ENCODE assay signal across 13 cellular contexts in the genomic region with DNA sequence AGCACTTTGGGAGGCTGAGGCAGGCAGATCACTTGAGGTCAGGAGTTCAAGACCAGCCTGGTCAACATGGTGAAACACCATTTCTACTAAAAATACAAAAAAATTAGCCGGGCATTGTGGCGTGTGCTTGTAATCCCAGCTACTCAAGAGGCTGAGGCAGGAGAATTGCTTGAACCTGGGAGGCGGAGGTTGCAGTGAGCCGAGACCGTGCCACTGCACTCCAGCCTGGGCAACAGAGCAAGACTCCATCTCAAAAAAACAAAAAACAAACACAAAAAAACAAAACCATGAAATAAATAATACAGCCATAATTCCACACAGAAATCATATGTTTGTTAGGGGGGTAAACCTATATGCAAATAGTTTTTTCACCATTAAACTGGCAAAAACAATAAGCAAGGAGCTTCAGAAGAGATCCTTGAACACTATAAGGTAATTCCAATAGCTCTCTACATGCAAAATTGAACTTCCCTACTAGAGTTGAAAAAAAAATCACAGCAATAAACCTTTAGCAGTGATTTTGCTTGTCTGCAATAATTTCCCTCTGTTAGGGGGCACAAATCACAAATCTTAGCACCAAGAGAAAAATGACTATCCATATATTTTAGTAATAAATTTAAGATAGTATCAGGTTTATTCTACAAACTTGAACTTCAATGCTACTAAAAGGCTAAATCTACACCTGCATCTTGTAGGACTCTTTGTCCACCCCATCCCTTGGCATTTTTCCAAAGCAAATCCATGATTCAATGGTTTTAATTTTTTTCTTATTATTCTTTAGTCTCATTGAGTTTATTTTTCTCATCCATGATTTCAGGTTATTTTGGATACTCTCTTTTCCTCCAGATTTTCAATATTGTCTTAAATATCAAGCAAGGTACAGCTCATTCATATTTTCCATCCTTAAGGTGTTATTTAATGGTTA. TPM values are rescaled to one million over a fixed set of nuclear protein-coding genes. Genes with fewer than 3 reads are reported as not detected.
DNase-seq lines count a peak whose midpoint lies in the region; ATAC-seq and TF ChIP-seq lines count a peak whose summit lies in the region.
"Had no signal": no experiment of that assay in that cellular context is flagged by ENCODE, and none has a peak within 500 bp of the region (broad histone marks: within the 10 kb centered on the region; RNA-seq: fewer than 3 reads in every experiment).

No MANE protein-coding gene starts in this region.

- DNase-seq in DMS53 (lab: John Stamatoyannopoulos, UW) (peak; percentile 10), DMS53 treated with DMSO at 0.1 percent for 48 hours (lab: John Stamatoyannopoulos, UW; ENCODE audit: unreplicated experiment) (no peak), HT-29 (ENCODE audit: low spot score) (peak; percentile 25), natural killer cell (no peak), lower lobe of right lung (no peak), H4 (ENCODE audit: low spot score) (no peak), NCI-H1694 treated with DMSO at 0.1 percent for 48 hours (lab: John Stamatoyannopoulos, UW) (no peak)
- no peak for DNase-seq in activated naive CD8-positive, alpha-beta T cell treated with anti-CD3 and anti-CD28 coated beads for 36 hours
- DNase-seq: activated CD8-positive, alpha-beta memory T cell treated with anti-CD3 and anti-CD28 coated beads, Interleukin-2, amount 50 U/mL, for 48 hours; body of pancreas; NCI-H2227 treated with DMSO at 0.1 percent for 48 hours had no signal

- H3K9me3 Mint-ChIP-seq in activated naive CD8-positive, alpha-beta T cell treated with anti-CD3 and anti-CD28 coated beads for 36 hours, result no peaks in the 10 kb centered on the region
- H3K9me3 Mint-ChIP-seq in natural killer cell, result no peaks in the 10 kb centered on the region

- no peaks in the 10 kb centered on the region for H3K36me3 ChIP-seq in lower lobe of right lung

- peak overlapping the region; percentile 43 for H3K4me3 Mint-ChIP-seq in activated naive CD8-positive, alpha-beta T cell treated with anti-CD3 and anti-CD28 coated beads for 36 hours
- no peak overlapping the region for H3K4me3 Mint-ChIP-seq in natural killer cell

- H3K4me1 ChIP-seq in lower lobe of right lung, result peaks cover 44% of the 10 kb centered on the region

- no peak overlapping the region for H3K27ac ChIP-seq in lower lobe of right lung
- H3K27ac ChIP-seq: 22Rv1, body of pancreas, RWPE1 had no signal

- peaks cover 63% of the 10 kb centered on the region for H3K36me3 Mint-ChIP-seq in activated naive CD8-positive, alpha-beta T cell treated with anti-CD3 and anti-CD28 coated beads for 36 hours
- H3K36me3 Mint-ChIP-seq in natural killer cell, result peaks cover 6% of the 10 kb centered on the region

- H3K4me1 Mint-ChIP-seq in activated naive CD8-positive, alpha-beta T cell treated with anti-CD3 and anti-CD28 coated beads for 36 hours, result peaks cover 54% of the 10 kb centered on the region
- peaks cover 53 to 58% of the 10 kb centered on the region in 2 donors for H3K4me1 Mint-ChIP-seq in natural killer cell

- ATAC-seq in natural killer cell (no peak), lower lobe of right lung (no peak)
- ATAC-seq: body of pancreas had no signal

- H3K27me3 ChIP-seq in lower lobe of right lung (ENCODE audit: low read depth), result no peaks in the 10 kb centered on the region
- H3K27me3 ChIP-seq: body of pancreas had no signal

- intact Hi-C loops in natural killer cell (cut with micrococcal nuclease) (no loop called here), lower lobe of right lung (cut with DNase I) (no loop called here)

- H3K27me3 Mint-ChIP-seq in activated naive CD8-positive, alpha-beta T cell treated with anti-CD3 and anti-CD28 coated beads for 36 hours, result no peaks in the 10 kb centered on the region
- H3K27me3 Mint-ChIP-seq in natural killer cell (ENCODE audit: low read depth in 2 of 2), result no peaks in the 10 kb centered on the region

- TF ChIP-seq CTCF in natural killer cell (IDR thresholded peaks at IDR 0.05), result no peak
- no peak for TF ChIP-seq CTCF in lower lobe of right lung (IDR thresholded peaks at IDR 0.05)

- H3K27ac Mint-ChIP-seq in activated naive CD8-positive, alpha-beta T cell treated with anti-CD3 and anti-CD28 coated beads for 36 hours, result no peak overlapping the region
- peak overlapping the region; percentile 5 to 11 for H3K27ac Mint-ChIP-seq in natural killer cell

- no peak overlapping the region for H3K4me3 ChIP-seq in lower lobe of right lung
- H3K4me3 ChIP-seq: body of pancreas had no signal

- no peaks in the 10 kb centered on the region for H3K9me3 ChIP-seq in lower lobe of right lung
- H3K9me3 ChIP-seq: body of pancreas had no signal

RNA-seq across cellular contexts. Expression of a gene that starts 3.9 kb away (rescaled TPM):
- 19.1 and 28.6 TPM in 2 replicates for total RNA-seq in HT-29 (2014; rRNA removed; shearing (Covaris generic))
- total RNA-seq in activated naive CD8-positive, alpha-beta T cell treated with anti-CD3 and anti-CD28 coated beads for 36 hours, result 10 to 100 TPM; 38.7 to 45.1 TPM
- total RNA-seq in natural killer cell (10 to 100 TPM; 10.9 to 15.6 (median 12.0) TPM), lower lobe of right lung (20.4 TPM)
- 26.9 and 35.1 TPM in 2 replicates for total RNA-seq in H4 (2014; rRNA removed; shearing (Covaris generic))

Comparison
In these comparisons a context has a peak if more than half of its experiments do, and no peak if none do; other contexts are left out.
1. DNase-seq: peak in DMS53 (single experiment) and HT-29 (single experiment); none in DMS53 treated with DMSO at 0.1 percent for 48 hours (single experiment), activated naive CD8-positive, alpha-beta T cell treated with anti-CD3 and anti-CD28 coated beads for 36 hours (single experiment), natural killer cell (single experiment), lower lobe of right lung (single experiment), H4 (single experiment) and NCI-H1694 treated with DMSO at 0.1 percent for 48 hours (single experiment).